Comparison of ENCODE assay signal across 10 cellular contexts in the genomic region with DNA sequence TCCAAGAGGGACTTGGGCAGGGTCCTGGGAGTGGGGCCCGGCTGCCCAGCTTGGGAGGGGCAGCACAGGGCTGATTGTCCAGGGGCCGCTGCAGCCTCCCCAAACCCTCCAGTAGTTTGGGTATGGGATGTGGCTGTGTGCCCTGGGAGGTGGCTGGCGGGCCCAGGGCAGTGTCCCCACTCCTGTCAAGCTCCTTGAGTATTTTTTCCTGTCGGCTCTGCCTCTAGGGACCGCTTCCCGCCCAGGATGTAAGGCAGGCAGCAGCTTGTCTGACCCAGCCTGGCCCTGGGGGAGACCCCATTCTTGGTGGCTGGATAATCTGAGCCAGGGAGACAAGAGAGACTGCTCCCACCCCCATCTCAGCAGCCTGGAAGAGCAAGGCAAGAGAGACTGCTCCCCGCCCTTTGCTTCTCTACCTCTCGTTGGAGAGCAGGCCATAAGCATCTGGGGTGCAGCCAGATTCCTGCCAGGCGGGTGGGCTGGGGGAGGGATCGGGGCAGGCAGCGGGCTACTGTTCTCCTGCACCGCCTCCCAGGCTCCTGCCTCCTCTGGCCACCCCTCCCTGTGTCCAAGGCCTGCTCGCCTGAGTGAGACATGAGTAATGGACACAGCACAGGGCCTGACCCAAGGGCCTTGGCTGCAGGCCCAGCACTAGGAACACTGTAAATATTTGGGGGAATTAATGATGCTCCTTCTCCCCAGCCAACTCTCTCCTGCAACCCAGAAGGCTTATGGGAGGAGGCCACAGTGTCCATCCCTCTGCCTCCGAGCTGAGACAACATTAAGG. TPM values are rescaled to one million over a fixed set of nuclear protein-coding genes. Genes with fewer than 3 reads are reported as not detected.
DNase-seq lines count a peak whose midpoint lies in the region; ATAC-seq and TF ChIP-seq lines count a peak whose summit lies in the region.
"Had no signal": no experiment of that assay in that cellular context is flagged by ENCODE, and none has a peak within 500 bp of the region (broad histone marks: within the 10 kb centered on the region; RNA-seq: fewer than 3 reads in every experiment).

No MANE protein-coding gene starts in this region.

- H3K9me2 ChIP-seq in PC-3 (replicated peaks; ENCODE audit: low read length): no peaks in the 10 kb centered on the region

- DNase-seq in AG08396 (ENCODE audit: low spot score): peak; percentile 86
- DNase-seq in PC-3: peak; percentile 92
- DNase-seq in fibroblast of gingiva (ENCODE audit: low read depth): peak; percentile 76
- DNase-seq in myocyte (ENCODE audit: low read depth): peak; percentile 74
- no peak for DNase-seq in retina
- DNase-seq in DMS153 (lab: John Stamatoyannopoulos, UW): no peak
- no peak for DNase-seq in erythroblast (lab: John Stamatoyannopoulos, UW)
- DNase-seq in stimulated activated naive CD4-positive, alpha-beta T cell treated with Interleukin-2 at 50 U/mL for 16 hours (lab: John Stamatoyannopoulos, UW): no peak
- DNase-seq: stimulated activated CD4-positive, alpha-beta T cell treated with anti-CD3 and anti-CD28 coated beads, Interleukin-1b, Interleukin-23, amount 100 ng/mL, for 48 hours had no signal

- H3K4me3 ChIP-seq in PC-3 (ENCODE audit: low read length): no peak overlapping the region
- H3K4me3 ChIP-seq: BLaER1 treated with 17β-estradiol and CSF1 and Interleukin-3, amounts not matched to agents 10 nM and 100 nM had no signal

- peak overlapping the region; percentile 30 for H3K4me2 ChIP-seq in PC-3 (ENCODE audit: low read length)
- H3K4me2 ChIP-seq: BLaER1 treated with 17β-estradiol and CSF1 and Interleukin-3, amounts not matched to agents 10 nM and 100 nM had no signal

- H3F3A ChIP-seq in PC-3 (ENCODE audit: low read length, unreplicated experiment): no peaks in the 10 kb centered on the region

- peak; percentile 98 for ATAC-seq in PC-3

- intact Hi-C loops in PC-3 (cut with micrococcal nuclease): no loop called here

- H3K9me3 ChIP-seq in PC-3 (ENCODE audit: low read length): no peaks in the 10 kb centered on the region
- H3K9me3 ChIP-seq: BLaER1 treated with 17β-estradiol and CSF1 and Interleukin-3, amounts not matched to agents 10 nM and 100 nM had no signal

- H2AFZ ChIP-seq in PC-3 (ENCODE audit: low read length): peak overlapping the region; percentile 18; the same call in 1 of the 2 replicates

- H3K9ac ChIP-seq in PC-3 (ENCODE audit: low read length): no peak overlapping the region
- H3K9ac ChIP-seq: BLaER1 treated with 17β-estradiol and CSF1 and Interleukin-3, amounts not matched to agents 10 nM and 100 nM had no signal

- BruUV-seq in PC-3 (replicated peaks; lab: Mats Ljungman, UMichigan): TSS peak; percentile 40

- H3K27ac ChIP-seq in PC-3 (ENCODE audit: low read length): peak overlapping the region; percentile 31
- H3K27ac ChIP-seq: BLaER1 treated with 17β-estradiol and CSF1 and Interleukin-3, amounts not matched to agents 10 nM and 100 nM had no signal

- H4K20me1 ChIP-seq in PC-3 (ENCODE audit: low read length): no peaks in the 10 kb centered on the region

- H3K27me3 ChIP-seq in PC-3 (ENCODE audit: low read length): no peaks in the 10 kb centered on the region

- no peaks in the 10 kb centered on the region for H3K36me3 ChIP-seq in PC-3 (ENCODE audit: low read depth, low read length)
- H3K36me3 ChIP-seq: BLaER1 treated with 17β-estradiol and CSF1 and Interleukin-3, amounts not matched to agents 10 nM and 100 nM had no signal

- TF ChIP-seq POLR2A in erythroblast (IDR thresholded peaks at IDR 0.05; ENCODE audit: low read length): no peak

- no peak for TF ChIP-seq CTCF in PC-3 (conservative IDR thresholded peaks at IDR 0.05; ENCODE audit: low read depth, low read length)

- CTCF ChIA-PET in PC-3 (lab: Charles Lee): no interaction called here

- POLR2A ChIA-PET in PC-3 (lab: Charles Lee; ENCODE audit: unreplicated experiment): no interaction called here

- no peaks in the 10 kb centered on the region for H3K79me2 ChIP-seq in PC-3 (ENCODE audit: low read length)

- peaks cover 20% of the 10 kb centered on the region for H3K4me1 ChIP-seq in PC-3 (ENCODE audit: insufficient read depth, low read length)
- H3K4me1 ChIP-seq: BLaER1 treated with 17β-estradiol and CSF1 and Interleukin-3, amounts not matched to agents 10 nM and 100 nM had no signal

RNA-seq across cellular contexts. Expression of gene ITGA3, which starts 18.4 kb away (rescaled TPM):
- total RNA-seq in PC-3 (2014; rRNA removed) (598 and 763 TPM in 2 replicates), myocyte (264 and 289 TPM in 2 replicates)
- 485 TPM for polyA plus RNA-seq in myocyte (2012)

RNA-seq across cellular contexts. Expression of gene DLX3, which starts 42.5 kb away (rescaled TPM):
- total RNA-seq in PC-3 (2014; rRNA removed): 0.18 and 0.23 TPM in 2 replicates
- 0.13 and 1.1 TPM in 2 replicates for total RNA-seq in myocyte
- 0.05 TPM for polyA plus RNA-seq in myocyte (2012)

RNA-seq across cellular contexts. Expression of gene PDK2, which starts 57.6 kb away (rescaled TPM):
- total RNA-seq in PC-3 (2014; rRNA removed) (31.9 and 37.6 TPM in 2 replicates), myocyte (54.4 and 61.1 TPM in 2 replicates)
- 117 TPM for polyA plus RNA-seq in myocyte (2012)

Comparison
In these comparisons a context has a peak if more than half of its experiments do, and no peak if none do; other contexts are left out.
1. DNase-seq: peak in AG08396 (single experiment), PC-3 (single experiment), fibroblast of gingiva (single experiment) and myocyte (single experiment); none in retina (single experiment), DMS153 (single experiment), erythroblast (0 of 2) and stimulated activated naive CD4-positive, alpha-beta T cell treated with Interleukin-2 at 50 U/mL for 16 hours (single experiment).